26 cellular contexts compared by ENCODE assay signal in the genomic region with DNA sequence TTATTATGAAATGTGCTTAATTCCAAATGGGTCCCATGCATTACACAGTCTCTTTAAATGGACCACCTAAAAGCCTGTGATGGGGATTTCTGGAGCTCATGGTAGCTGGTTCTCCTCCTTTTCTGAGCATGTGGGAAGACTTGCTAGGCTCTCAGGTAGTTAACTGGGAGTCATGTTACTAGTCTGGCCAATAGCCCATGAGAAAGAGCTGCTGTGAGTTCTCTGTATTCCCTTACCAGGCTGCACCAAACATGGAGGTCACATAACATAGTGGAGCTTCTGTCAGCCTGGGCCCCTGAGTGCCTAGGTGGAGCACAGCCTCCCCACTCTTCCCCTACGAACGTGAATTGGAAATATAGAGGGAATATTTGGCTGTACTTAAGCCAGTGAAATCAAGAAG.
A peak's percentile ranks its signal among the peaks of the same experiment; 100 is the strongest.
DNase-seq lines count a peak whose midpoint lies in the region; ATAC-seq and TF ChIP-seq lines count a peak whose summit lies in the region.
"Had no signal": no experiment of that assay in that cellular context is flagged by ENCODE, and none has a peak within 500 bp of the region (broad histone marks: within the 10 kb centered on the region; RNA-seq: fewer than 3 reads in every experiment).

No MANE protein-coding gene starts in this region.

- H3K4me3 Mint-ChIP-seq in mesothelial cell of epicardium = no peak overlapping the region
- no peak overlapping the region for H3K4me3 Mint-ChIP-seq in stimulated activated effector memory CD8-positive, alpha-beta T cell treated with anti-CD3 and anti-CD28 coated beads, Interleukin-12 subunit alpha, Interleukin-12 subunit beta, amount 100 ng/mL, for 72 hours
- H3K4me3 Mint-ChIP-seq: natural killer cell treated with Interleukin-12 subunit alpha and Interleukin-12 subunit beta and Interleukin-15 and Interleukin-18, amount 100 ng/mL, for 72 hours had no signal

- no peak overlapping the region for H3K4me3 ChIP-seq in cardiac muscle cell

- H3K27ac Mint-ChIP-seq in mesothelial cell of epicardium = peak overlapping the region; percentile 21
- no peak overlapping the region for H3K27ac Mint-ChIP-seq in stimulated activated effector memory CD8-positive, alpha-beta T cell treated with anti-CD3 and anti-CD28 coated beads, Interleukin-12 subunit alpha, Interleukin-12 subunit beta, amount 100 ng/mL, for 72 hours
- H3K27ac Mint-ChIP-seq: natural killer cell treated with Interleukin-12 subunit alpha and Interleukin-12 subunit beta and Interleukin-15 and Interleukin-18, amount 100 ng/mL, for 72 hours had no signal

- intact Hi-C loops in left ventricle myocardium superior (cut with micrococcal nuclease) = no loop called here

- TF ChIP-seq CTCF in cardiac muscle cell (IDR thresholded peaks at IDR 0.05; ENCODE audit: low read depth, low read length) (no peak), mesothelial cell of epicardium (IDR thresholded peaks at IDR 0.05; ENCODE audit: unreplicated experiment) (no peak), GM10248 (IDR thresholded peaks at IDR 0.05; ENCODE audit: control extremely low read depth, extremely low read depth, low read depth, missing control alignments) (no peak)

- no peaks in the 10 kb centered on the region for H3K27me3 Mint-ChIP-seq in mesothelial cell of epicardium (ENCODE audit: low read depth)

- no peaks in the 10 kb centered on the region for H3K9me3 ChIP-seq in cardiac muscle cell (ENCODE audit: low read depth)
- H3K9me3 ChIP-seq: gastroesophageal sphincter, spleen had no signal

- H3K4me1 ChIP-seq in cardiac muscle cell (ENCODE audit: low read depth) = peaks cover 4% of the 10 kb centered on the region

- POLR2A ChIA-PET in GM10248 (lab: Yijun Ruan, JAX) = interaction anchor here (0.6 kb wide), 1 partner anchor 229 kb away, joined by 3 read pairs; no protein-coding TSS in a partner anchor

- H3K27ac ChIP-seq in cardiac muscle cell = peak overlapping the region; percentile 25
- H3K27ac ChIP-seq: parathyroid adenoma had no signal

- no peak for DNase-seq in cardiac muscle cell (ENCODE audit: low read depth in 1 of 2, low spot score in 1 of 2)
- DNase-seq in left ventricle myocardium superior = no peak
- peak; percentile 25 for DNase-seq in NCI-H446 treated with DMSO at 0.1 percent for 48 hours (lab: John Stamatoyannopoulos, UW)
- no peak for DNase-seq in mesothelial cell of epicardium (ENCODE audit: low spot score in 2 of 2, unreplicated experiment in 2 of 2)
- no peak for DNase-seq in activated CD8-positive, alpha-beta memory T cell treated with anti-CD3 and anti-CD28 coated beads, Interleukin-2, amount 50 U/mL, for 48 hours
- no peak for DNase-seq in GM10248 (ENCODE audit: extremely low spot score)
- DNase-seq in stimulated activated effector memory CD8-positive, alpha-beta T cell treated with anti-CD3 and anti-CD28 coated beads, Interleukin-12 subunit alpha, Interleukin-12 subunit beta, amount 100 ng/mL, for 72 hours (ENCODE audit: low spot score in 2 of 2) = no peak
- DNase-seq: activated CD4-positive, alpha-beta T cell treated with anti-CD3 and anti-CD28 coated beads for 48 hours; activated CD8-positive, alpha-beta memory T cell treated with anti-CD3 and anti-CD28 coated beads for 24 hours; activated gamma-delta T cell; activated T-cell treated with anti-CD3 and anti-CD28 coated beads, Interleukin-2, amount 50 U/mL, for 1 hour; C1 segment of cervical spinal cord; Calu3; dorsolateral prefrontal cortex; EL; hypothalamus; islet precursor cell; KBM-7; NCI-H1694; right cardiac atrium; SHP77; spleen; trophoblast cell had no signal

- H3K36me3 Mint-ChIP-seq in mesothelial cell of epicardium = peaks cover 3% of the 10 kb centered on the region
- H3K36me3 Mint-ChIP-seq in stimulated activated effector memory CD8-positive, alpha-beta T cell treated with anti-CD3 and anti-CD28 coated beads, Interleukin-12 subunit alpha, Interleukin-12 subunit beta, amount 100 ng/mL, for 72 hours = peaks cover under 1% of the 10 kb centered on the region
- H3K36me3 Mint-ChIP-seq: natural killer cell treated with Interleukin-12 subunit alpha and Interleukin-12 subunit beta and Interleukin-15 and Interleukin-18, amount 100 ng/mL, for 72 hours had no signal

- ATAC-seq in left ventricle myocardium superior = no peak
- no peak for ATAC-seq in stimulated activated effector memory CD8-positive, alpha-beta T cell treated with anti-CD3 and anti-CD28 coated beads, Interleukin-12 subunit alpha, Interleukin-12 subunit beta, amount 100 ng/mL, for 72 hours
- ATAC-seq: gastroesophageal sphincter; natural killer cell treated with Interleukin-12 subunit alpha and Interleukin-12 subunit beta and Interleukin-15 and Interleukin-18, amount 100 ng/mL, for 72 hours had no signal

- H3K27me3 ChIP-seq in cardiac muscle cell = no peaks in the 10 kb centered on the region
- H3K27me3 ChIP-seq: dorsolateral prefrontal cortex, gastroesophageal sphincter, spleen had no signal

- H3K9me3 Mint-ChIP-seq in mesothelial cell of epicardium = no peaks in the 10 kb centered on the region
- no peaks in the 10 kb centered on the region for H3K9me3 Mint-ChIP-seq in stimulated activated effector memory CD8-positive, alpha-beta T cell treated with anti-CD3 and anti-CD28 coated beads, Interleukin-12 subunit alpha, Interleukin-12 subunit beta, amount 100 ng/mL, for 72 hours
- H3K9me3 Mint-ChIP-seq: natural killer cell treated with Interleukin-12 subunit alpha and Interleukin-12 subunit beta and Interleukin-15 and Interleukin-18, amount 100 ng/mL, for 72 hours had no signal

- no peaks in the 10 kb centered on the region for H3K36me3 ChIP-seq in cardiac muscle cell
- H3K36me3 ChIP-seq: gastroesophageal sphincter, spleen had no signal

- H3K4me1 Mint-ChIP-seq in mesothelial cell of epicardium = peaks cover 26% of the 10 kb centered on the region
- H3K4me1 Mint-ChIP-seq in stimulated activated effector memory CD8-positive, alpha-beta T cell treated with anti-CD3 and anti-CD28 coated beads, Interleukin-12 subunit alpha, Interleukin-12 subunit beta, amount 100 ng/mL, for 72 hours = peaks cover 10% of the 10 kb centered on the region

- CTCF ChIA-PET in GM10248 (lab: Yijun Ruan, JAX) = interaction anchor here (1.0 to 1.1 kb wide), 2 partner anchors 8 to 10 kb away, joined by 3 to 4 read pairs; no protein-coding TSS in a partner anchor
